21 cellular contexts compared by ENCODE assay signal in genomic region chr19:29795882-29796523, GRCh38. TPM values are rescaled to one million over a fixed set of nuclear protein-coding genes. Genes with fewer than 3 reads are reported as not detected.
DNase-seq lines count a peak whose midpoint lies in the region; ATAC-seq and TF ChIP-seq lines count a peak whose summit lies in the region.
"Had no signal": no experiment of that assay in that cellular context is flagged by ENCODE, and none has a peak within 500 bp of the region (broad histone marks: within the 10 kb centered on the region; RNA-seq: fewer than 3 reads in every experiment).

No MANE protein-coding gene starts in this region.

- H3K27ac Mint-ChIP-seq in activated T-cell treated with anti-CD3 and anti-CD28 coated beads, Interleukin-2, amount 50 U/mL, for 72 hours: peak overlapping the region; percentile 39
- H3K27ac Mint-ChIP-seq in T-helper 17 cell: peak overlapping the region; percentile 8
- H3K27ac Mint-ChIP-seq in glutamatergic neuron (ENCODE audit: unreplicated experiment): peak overlapping the region; percentile 84
- H3K27ac Mint-ChIP-seq: CD8-positive, alpha-beta memory T cell; HFFc6 had no signal

- H3K4me3 ChIP-seq in aorta (ENCODE audit: low read length in 2 of 2): no peak overlapping the region
- H3K4me3 ChIP-seq in breast epithelium: no peak overlapping the region

- H3K36me3 Mint-ChIP-seq in activated T-cell treated with anti-CD3 and anti-CD28 coated beads, Interleukin-2, amount 50 U/mL, for 72 hours (ENCODE audit: insufficient read depth in 2 of 2): no peaks in the 10 kb centered on the region
- H3K36me3 Mint-ChIP-seq in activated T-cell treated with anti-CD3 and anti-CD28 coated beads, Interleukin-2, amount 50 U/mL, for 4 hours (ENCODE audit: insufficient read depth): no peaks in the 10 kb centered on the region
- no peaks in the 10 kb centered on the region for H3K36me3 Mint-ChIP-seq in T-helper 17 cell (ENCODE audit: low read depth)
- H3K36me3 Mint-ChIP-seq in glutamatergic neuron (ENCODE audit: unreplicated experiment): peaks cover 4% of the 10 kb centered on the region

- peaks cover 18% of the 10 kb centered on the region for H3K4me1 Mint-ChIP-seq in activated T-cell treated with anti-CD3 and anti-CD28 coated beads, Interleukin-2, amount 50 U/mL, for 72 hours (ENCODE audit: low read depth)
- H3K4me1 Mint-ChIP-seq in activated T-cell treated with anti-CD3 and anti-CD28 coated beads, Interleukin-2, amount 50 U/mL, for 4 hours (ENCODE audit: low read depth): no peaks in the 10 kb centered on the region
- H3K4me1 Mint-ChIP-seq in T-helper 17 cell (peaks cover 3% of the 10 kb centered on the region), glutamatergic neuron (ENCODE audit: low read depth, unreplicated experiment) (peaks cover 4% of the 10 kb centered on the region)
- H3K4me1 Mint-ChIP-seq: CD8-positive, alpha-beta memory T cell had no signal

- H3K36me3 ChIP-seq in aorta (ENCODE audit: control insufficient read depth in 1 of 2, insufficient read depth in 2 of 2, low read length in 1 of 2) (no peaks in the 10 kb centered on the region), breast epithelium (no peaks in the 10 kb centered on the region)

- H3K9me3 ChIP-seq in T-helper 17 cell (ENCODE audit: control insufficient read depth, low read length, poor library complexity, severe bottlenecking) (no peaks in the 10 kb centered on the region), aorta (ENCODE audit: control insufficient read depth, low read length) (no peaks in the 10 kb centered on the region), breast epithelium (no peaks in the 10 kb centered on the region)

- H3K27ac ChIP-seq in aorta (ENCODE audit: low read depth in 1 of 2, low read length in 2 of 2) (no peak overlapping the region), breast epithelium (no peak overlapping the region)
- H3K27ac ChIP-seq: C4-2B had no signal

- no peaks in the 10 kb centered on the region for H3K27me3 Mint-ChIP-seq in activated T-cell treated with anti-CD3 and anti-CD28 coated beads, Interleukin-2, amount 50 U/mL, for 72 hours (ENCODE audit: low read depth)
- peaks cover 2% of the 10 kb centered on the region for H3K27me3 Mint-ChIP-seq in activated T-cell treated with anti-CD3 and anti-CD28 coated beads, Interleukin-2, amount 50 U/mL, for 4 hours (ENCODE audit: low read depth)
- H3K27me3 Mint-ChIP-seq in T-helper 17 cell (peaks cover 5% of the 10 kb centered on the region), glutamatergic neuron (ENCODE audit: unreplicated experiment) (peaks cover 10% of the 10 kb centered on the region)

- H3K27me3 ChIP-seq in aorta (ENCODE audit: control insufficient read depth in 1 of 2, insufficient read depth in 2 of 2, low read length in 1 of 2): no peaks in the 10 kb centered on the region
- H3K27me3 ChIP-seq in breast epithelium: no peaks in the 10 kb centered on the region

- no peak for TF ChIP-seq POLR2A in breast epithelium (IDR thresholded peaks at IDR 0.05)

- WGBS in aorta, 2 donors: 55 to 67% methylated on average over 12 of the region's 12 CpGs

- intact Hi-C loops in aorta (cut with DNase I): no loop called here
- intact Hi-C loops in breast epithelium (cut with DNase I; ENCODE audit: low total_unique reads): no loop called here

- no peaks in the 10 kb centered on the region for H3K9me3 Mint-ChIP-seq in activated T-cell treated with anti-CD3 and anti-CD28 coated beads, Interleukin-2, amount 50 U/mL, for 72 hours
- no peaks in the 10 kb centered on the region for H3K9me3 Mint-ChIP-seq in activated T-cell treated with anti-CD3 and anti-CD28 coated beads, Interleukin-2, amount 50 U/mL, for 4 hours
- H3K9me3 Mint-ChIP-seq in glutamatergic neuron (ENCODE audit: unreplicated experiment): no peaks in the 10 kb centered on the region
- H3K9me3 Mint-ChIP-seq: CD8-positive, alpha-beta memory T cell; HFFc6 had no signal

- no peak for DNase-seq in activated T-cell treated with anti-CD3 and anti-CD28 coated beads, Interleukin-2, amount 50 U/mL, for 72 hours
- DNase-seq in activated T-cell treated with anti-CD3 and anti-CD28 coated beads, Interleukin-2, amount 50 U/mL, for 4 hours: no peak
- DNase-seq in T-helper 17 cell (no peak), glutamatergic neuron (no peak), aorta (peak; percentile 34 to 52), breast epithelium (ENCODE audit: low spot score in 2 of 2) (no peak), hepatic stellate cell (ENCODE audit: low spot score) (no peak)
- DNase-seq: 8988T; AML-193; Calu3; CD8-positive, alpha-beta memory T cell; GDM1; HFFc6; Karpas-422; MV-4-11; NCI-H1105 treated with DMSO at 0.1 percent for 48 hours; NCI-H2081 had no signal

- H3K4me3 Mint-ChIP-seq in activated T-cell treated with anti-CD3 and anti-CD28 coated beads, Interleukin-2, amount 50 U/mL, for 72 hours: no peak overlapping the region
- no peak overlapping the region for H3K4me3 Mint-ChIP-seq in activated T-cell treated with anti-CD3 and anti-CD28 coated beads, Interleukin-2, amount 50 U/mL, for 4 hours
- no peak overlapping the region for H3K4me3 Mint-ChIP-seq in T-helper 17 cell
- H3K4me3 Mint-ChIP-seq in glutamatergic neuron (ENCODE audit: unreplicated experiment): no peak overlapping the region
- H3K4me3 Mint-ChIP-seq: CD8-positive, alpha-beta memory T cell; HFFc6 had no signal

- no peaks in the 10 kb centered on the region for H3K4me1 ChIP-seq in aorta (ENCODE audit: control insufficient read depth in 1 of 2, insufficient read depth in 2 of 2, low read length in 2 of 2)
- no peaks in the 10 kb centered on the region for H3K4me1 ChIP-seq in breast epithelium

- TF ChIP-seq CTCF in glutamatergic neuron (IDR thresholded peaks at IDR 0.05; ENCODE audit: partially characterized antibody, unreplicated experiment) (no peak), breast epithelium (IDR thresholded peaks at IDR 0.05) (no peak)

- ATAC-seq in activated T-cell treated with anti-CD3 and anti-CD28 coated beads, Interleukin-2, amount 50 U/mL, for 72 hours (replicated peaks in 1 of 2): no peak
- ATAC-seq in activated T-cell treated with anti-CD3 and anti-CD28 coated beads, Interleukin-2, amount 50 U/mL, for 4 hours: no peak
- ATAC-seq in T-helper 17 cell (no peak), aorta (ENCODE audit: low FRiP score) (no peak), GM21515 (IDR thresholded peaks at IDR 0.05; ENCODE audit: unreplicated experiment) (no peak)
- ATAC-seq: Panc1, SK-N-SH treated with all-trans-retinoic acid at 6 μM for 48 hours had no signal

RNA-seq across cellular contexts. Expression of gene CCNE1, which starts 15.8 kb away (rescaled TPM):
- 10 to 100 TPM; 39.3 to 41.9 TPM for total RNA-seq in activated T-cell treated with anti-CD3 and anti-CD28 coated beads, Interleukin-2, amount 50 U/mL, for 72 hours
- 10 to 100 TPM; 17.4 to 30.2 (median 26.7) TPM for total RNA-seq in activated T-cell treated with anti-CD3 and anti-CD28 coated beads, Interleukin-2, amount 50 U/mL, for 4 hours
- total RNA-seq in T-helper 17 cell (1 to 10 TPM; 3.8 to 7.4 TPM), glutamatergic neuron (ENCODE audit: unreplicated experiment) (6.4 TPM), aorta (under 1 TPM; 0.81 to 0.88 TPM), breast epithelium (1 to 10 TPM in 2 of 3 donors, under 1 TPM in 1; 0.33 to 2.1 (median 1.5) TPM)
- 1 to 10 TPM in 1 of 2 donors, under 1 TPM in 1; 0.49 to 1.6 TPM for polyA plus RNA-seq in aorta

Comparison
In these comparisons a context has a peak if more than half of its experiments do, and no peak if none do; other contexts are left out.
1. DNase-seq: peak in aorta (2 of 2); none in activated T-cell treated with anti-CD3 and anti-CD28 coated beads, Interleukin-2, amount 50 U/mL, for 72 hours (0 of 2), activated T-cell treated with anti-CD3 and anti-CD28 coated beads, Interleukin-2, amount 50 U/mL, for 4 hours (single experiment), T-helper 17 cell (0 of 3), glutamatergic neuron (single experiment), breast epithelium (0 of 2) and hepatic stellate cell (single experiment).
2. H3K27ac Mint-ChIP-seq: peak in every context shown above with its lines; median percentile 84 in glutamatergic neuron; 39 in activated T-cell treated with anti-CD3 and anti-CD28 coated beads, Interleukin-2, amount 50 U/mL, for 72 hours; 8 in T-helper 17 cell.